Comparison of ENCODE assay signal across 8 cellular contexts in genomic region chr15:74540761-74541493, GRCh38. TPM values are rescaled to one million over a fixed set of nuclear protein-coding genes. Genes with fewer than 3 reads are reported as not detected.
DNase-seq lines count a peak whose midpoint lies in the region; ATAC-seq and TF ChIP-seq lines count a peak whose summit lies in the region.

TSS of gene ARID3B (plus strand) at chr15:74541220. CDS start at chr15:74543937, 2,717 bp downstream.

- H3K4me1 ChIP-seq in left ventricle myocardium inferior (peaks cover 39% of the 10 kb centered on the region), upper lobe of right lung (peaks cover 30% of the 10 kb centered on the region)

- H3K9me3 ChIP-seq in left ventricle myocardium inferior (replicated peaks) (no peaks in the 10 kb centered on the region), upper lobe of right lung (no peaks in the 10 kb centered on the region)

- H3K27ac ChIP-seq in left ventricle myocardium inferior (replicated peaks), result peak within 1 kb of the TSS; percentile 81
- H3K27ac ChIP-seq in upper lobe of right lung, result peak within 1 kb of the TSS; percentile 86

- no peaks in the 10 kb centered on the region for H3K27me3 ChIP-seq in left ventricle myocardium inferior (ENCODE audit: low read depth)
- H3K27me3 ChIP-seq in upper lobe of right lung, result no peaks in the 10 kb centered on the region

- H3K4me3 ChIP-seq in left ventricle myocardium inferior (peak within 1 kb of the TSS; percentile 95), upper lobe of right lung (peak within 1 kb of the TSS; percentile 84)

- ATAC-seq in HG02885 (IDR thresholded peaks at IDR 0.05; ENCODE audit: poor library complexity, unreplicated experiment) (peak; percentile 85), upper lobe of right lung (peak; percentile 98)

- peak; percentile 87 for DNase-seq in NCI-H1694 treated with DMSO at 0.1 percent for 48 hours (lab: John Stamatoyannopoulos, UW)
- peak; percentile 97 for DNase-seq in amniotic epithelial cell (ENCODE audit: low read depth)
- peak; percentile 98 for DNase-seq in left ventricle myocardium inferior
- DNase-seq in posterior vena cava (ENCODE audit: low spot score), result peak; percentile 99
- DNase-seq in upper lobe of right lung, result peak; percentile 98

- intact Hi-C loops in T-helper 1 cell treated with Interleukin-12 subunit alpha and Interleukin-12 subunit beta and Interleukin-4 antibody, amounts not matched to agents 30 ng/mL and 1 ng/mL, for 36 hours (cut with micrococcal nuclease), result loop anchor here (1.0 to 5.0 kb wide), 12 partner anchors 51 to 1101 kb away; partner anchors contain the start of genes CLK3, EDC3, IMP3 and MAN2C1
- intact Hi-C loops in left ventricle myocardium inferior (cut with micrococcal nuclease) (loop anchor here (10.0 kb wide), 1 partner anchor 74 kb away; the partner anchor contains the start of gene CLK3), posterior vena cava (cut with DNase I) (loop anchor here (1.0 to 10.0 kb wide), 3 partner anchors 41 to 76 kb away; partner anchors contain the start of gene CLK3 (in 2 of the 2)), upper lobe of right lung (cut with DNase I) (no loop called here)

- TF ChIP-seq CTCF in left ventricle myocardium inferior (IDR thresholded peaks at IDR 0.05; ENCODE audit: borderline replicate concordance) (no peak), upper lobe of right lung (IDR thresholded peaks at IDR 0.05) (no peak)

- no peaks in the 10 kb centered on the region for H3K36me3 ChIP-seq in left ventricle myocardium inferior
- H3K36me3 ChIP-seq in upper lobe of right lung, result peaks cover 10% of the 10 kb centered on the region

- peak; percentile 83 for TF ChIP-seq POLR2A in GM15510 (IDR thresholded peaks at IDR 0.05; ENCODE audit: borderline replicate concordance, extremely low read depth, insufficient read length)

RNA-seq across cellular contexts. Expression of gene ARID3B, which starts in this region (rescaled TPM):
- total RNA-seq in T-helper 1 cell treated with Interleukin-12 subunit alpha and Interleukin-12 subunit beta and Interleukin-4 antibody, amounts not matched to agents 30 ng/mL and 1 ng/mL, for 36 hours, result 46.7 and 47.2 TPM in 2 replicates
- total RNA-seq in left ventricle myocardium inferior (2.0 TPM), posterior vena cava (1 to 10 TPM; 4.2 to 4.9 TPM), upper lobe of right lung (10.7 TPM)

Comparison
In these comparisons a context has a peak if more than half of its experiments do, and no peak if none do; other contexts are left out.
1. Peak in every context shown above with its lines: DNase-seq, ATAC-seq, H3K4me3 ChIP-seq and H3K27ac ChIP-seq.